11 cellular contexts compared by ENCODE assay signal in the genomic region with DNA sequence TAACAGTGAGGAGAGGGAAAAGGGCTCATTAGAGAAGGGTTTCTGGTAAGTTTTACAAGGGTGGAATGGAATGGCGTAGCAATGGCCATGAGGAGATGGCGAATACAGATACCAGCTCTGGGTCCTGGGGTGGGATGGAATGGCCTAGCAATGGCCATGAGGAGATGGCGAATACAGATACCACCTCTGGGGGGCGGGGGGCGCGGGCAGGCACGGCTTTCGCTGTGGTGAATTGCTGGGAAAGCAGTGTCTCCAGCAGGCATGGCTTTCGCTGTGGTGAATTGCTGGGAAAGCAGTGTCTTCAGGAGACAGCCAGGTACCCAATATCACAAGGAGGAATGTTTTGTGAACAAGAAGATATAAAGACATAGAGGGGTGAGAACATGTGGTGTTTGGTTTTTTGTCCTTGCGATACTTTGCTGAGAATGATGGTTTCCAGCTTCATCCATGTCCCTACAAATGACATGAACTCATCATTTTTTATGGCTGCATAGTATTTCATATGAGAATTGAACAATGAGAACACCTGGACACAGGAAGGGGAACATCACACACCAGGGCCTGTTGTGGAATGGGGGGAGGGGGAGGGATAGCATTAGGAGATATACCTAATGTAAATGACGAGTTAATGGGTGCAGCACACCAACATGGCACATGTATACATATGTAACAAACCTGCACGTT. TPM values are rescaled to one million over a fixed set of nuclear protein-coding genes. Genes with fewer than 3 reads are reported as not detected.
DNase-seq lines count a peak whose midpoint lies in the region; ATAC-seq and TF ChIP-seq lines count a peak whose summit lies in the region.
"Not testable (repeated sequence)": the region's sequence is repeated elsewhere in the genome, so short reads cannot be mapped to it uniquely, and the experiment has no call there.
"Had no signal": no experiment of that assay in that cellular context is flagged by ENCODE, and none has a peak within 500 bp of the region (broad histone marks: within the 10 kb centered on the region; RNA-seq: fewer than 3 reads in every experiment).

No MANE protein-coding gene starts in this region.

- H2BK5ac ChIP-seq in H9 (ENCODE audit: insufficient read length, low read length), result not testable (repeated sequence)

- peaks cover 4 to 20% (median 8%) of the 10 kb centered on the region in 4 donors for H3K4me1 Mint-ChIP-seq in CD4-positive, CD25-positive, alpha-beta regulatory T cell
- not testable (repeated sequence) for H3K4me1 Mint-ChIP-seq in H9; activated naive CD8-positive, alpha-beta T cell treated with anti-CD3 and anti-CD28 coated beads for 36 hours; endodermal cell
- H3K4me1 Mint-ChIP-seq in T-helper 17 cell, result peaks cover 23% of the 10 kb centered on the region
- peaks cover 18% of the 10 kb centered on the region for H3K4me1 Mint-ChIP-seq in activated T-cell treated with anti-CD3 and anti-CD28 coated beads, Interleukin-2, amount 50 U/mL, for 72 hours (ENCODE audit: low read depth)
- H3K4me1 Mint-ChIP-seq in natural killer cell treated with Interleukin-12 subunit alpha and Interleukin-12 subunit beta and Interleukin-15 and Interleukin-18, amount 100 ng/mL, for 72 hours (ENCODE audit: low read depth in 2 of 2), result peaks cover 9 to 12% of the 10 kb centered on the region in 2 donors
- peaks cover 20% of the 10 kb centered on the region for H3K4me1 Mint-ChIP-seq in stimulated activated effector memory CD8-positive, alpha-beta T cell treated with anti-CD3 and anti-CD28 coated beads, Interleukin-12 subunit alpha, Interleukin-12 subunit beta, amount 100 ng/mL, for 72 hours

- not testable (repeated sequence) for H4K8ac ChIP-seq in H9 (replicated peaks; ENCODE audit: insufficient read length, low read depth, low read length)

- H3K14ac ChIP-seq in H9 (ENCODE audit: insufficient read depth, low read length), result not testable (repeated sequence)

- H4K91ac ChIP-seq in H9 (ENCODE audit: insufficient read length, low read depth, low read length), result not testable (repeated sequence)

- H3K4me3 Mint-ChIP-seq in CD4-positive, CD25-positive, alpha-beta regulatory T cell, result peak overlapping the region; percentile 17 to 89 (median 38)
- H3K4me3 Mint-ChIP-seq in H9 (peak overlapping the region; percentile 11 to 47; a peak in 2 of 5 replicates), T-helper 17 cell (peak overlapping the region; percentile 21), endodermal cell (peak overlapping the region; percentile 79)
- H3K4me3 Mint-ChIP-seq in activated T-cell treated with anti-CD3 and anti-CD28 coated beads, Interleukin-2, amount 50 U/mL, for 72 hours, result peak overlapping the region; percentile 21 to 39
- peak overlapping the region; percentile 25 for H3K4me3 Mint-ChIP-seq in activated naive CD8-positive, alpha-beta T cell treated with anti-CD3 and anti-CD28 coated beads for 36 hours
- peak overlapping the region; percentile 80 for H3K4me3 Mint-ChIP-seq in natural killer cell treated with Interleukin-12 subunit alpha and Interleukin-12 subunit beta and Interleukin-15 and Interleukin-18, amount 100 ng/mL, for 72 hours
- H3K4me3 Mint-ChIP-seq in stimulated activated effector memory CD8-positive, alpha-beta T cell treated with anti-CD3 and anti-CD28 coated beads, Interleukin-12 subunit alpha, Interleukin-12 subunit beta, amount 100 ng/mL, for 72 hours, result peak overlapping the region; percentile 84

- not testable (repeated sequence) for H3K56ac ChIP-seq in H9 (ENCODE audit: insufficient read length, low read depth, low read length)

- ATAC-seq in CD4-positive, CD25-positive, alpha-beta regulatory T cell (ENCODE audit: low read depth in 2 of 2); T-helper 17 cell; activated T-cell treated with anti-CD3 and anti-CD28 coated beads, Interleukin-2, amount 50 U/mL, for 72 hours (replicated peaks in 1 of 2); natural killer cell treated with Interleukin-12 subunit alpha and Interleukin-12 subunit beta and Interleukin-15 and Interleukin-18, amount 100 ng/mL, for 72 hours; stimulated activated effector memory CD8-positive, alpha-beta T cell treated with anti-CD3 and anti-CD28 coated beads, Interleukin-12 subunit alpha, Interleukin-12 subunit beta, amount 100 ng/mL, for 72 hours: not testable (repeated sequence)

- not testable (repeated sequence) for H2BK12ac ChIP-seq in H9 (ENCODE audit: insufficient read length, low read depth, low read length)

- H3K27me3 Mint-ChIP-seq in CD4-positive, CD25-positive, alpha-beta regulatory T cell; H9 (ENCODE audit: low read depth); T-helper 17 cell; activated T-cell treated with anti-CD3 and anti-CD28 coated beads, Interleukin-2, amount 50 U/mL, for 72 hours (ENCODE audit: low read depth); activated naive CD8-positive, alpha-beta T cell treated with anti-CD3 and anti-CD28 coated beads for 36 hours; endodermal cell (ENCODE audit: insufficient read depth); natural killer cell treated with Interleukin-12 subunit alpha and Interleukin-12 subunit beta and Interleukin-15 and Interleukin-18, amount 100 ng/mL, for 72 hours: not testable (repeated sequence)

- H4K5ac ChIP-seq in H9 (ENCODE audit: insufficient read length, low read depth, low read length), result not testable (repeated sequence)

- not testable (repeated sequence) for H3K9ac ChIP-seq in H9 (ENCODE audit: extremely low read depth, insufficient read length, low read length); endodermal cell (ENCODE audit: extremely low read depth, low read length, poor library complexity, severe bottlenecking)

- not testable (repeated sequence) for H2AFZ ChIP-seq in H9 (ENCODE audit: low read length)

- H2BK20ac ChIP-seq in H9 (ENCODE audit: low read depth, low read length, poor library complexity, severe bottlenecking), result not testable (repeated sequence)

- H3K4me1 ChIP-seq in CD4-positive, CD25-positive, alpha-beta regulatory T cell (ENCODE audit: control insufficient read depth, insufficient read depth, low read length, poor library complexity, severe bottlenecking), result peaks cover 10% of the 10 kb centered on the region
- H3K4me1 ChIP-seq in H9 (ENCODE audit: insufficient read depth, low read length); endodermal cell (ENCODE audit: control insufficient read depth, insufficient read depth, low read length): not testable (repeated sequence)

- H2BK15ac ChIP-seq in H9 (ENCODE audit: low read depth, low read length), result not testable (repeated sequence)

- H3K79me2 ChIP-seq in H9 (ENCODE audit: insufficient read depth, low read length), result not testable (repeated sequence)

- not testable (repeated sequence) for H3K27ac ChIP-seq in CD4-positive, CD25-positive, alpha-beta regulatory T cell (ENCODE audit: insufficient read depth, low read length, poor library complexity, severe bottlenecking); H9 (ENCODE audit: insufficient read length, low read depth, low read length); endodermal cell (ENCODE audit: low read depth, low read length)

- H3K36me3 Mint-ChIP-seq in CD4-positive, CD25-positive, alpha-beta regulatory T cell; H9 (ENCODE audit: insufficient read depth in 1 of 3, low read depth in 3 of 3); T-helper 17 cell (ENCODE audit: low read depth); activated T-cell treated with anti-CD3 and anti-CD28 coated beads, Interleukin-2, amount 50 U/mL, for 72 hours (ENCODE audit: insufficient read depth in 2 of 2); endodermal cell (ENCODE audit: low read depth); natural killer cell treated with Interleukin-12 subunit alpha and Interleukin-12 subunit beta and Interleukin-15 and Interleukin-18, amount 100 ng/mL, for 72 hours; stimulated activated effector memory CD8-positive, alpha-beta T cell treated with anti-CD3 and anti-CD28 coated beads, Interleukin-12 subunit alpha, Interleukin-12 subunit beta, amount 100 ng/mL, for 72 hours: not testable (repeated sequence)
- peaks cover 18% of the 10 kb centered on the region for H3K36me3 Mint-ChIP-seq in activated naive CD8-positive, alpha-beta T cell treated with anti-CD3 and anti-CD28 coated beads for 36 hours

- H3K23ac ChIP-seq in H9 (ENCODE audit: insufficient read length, low read depth, low read length), result not testable (repeated sequence)

- H4K20me1 ChIP-seq in H9 (ENCODE audit: control insufficient read depth, insufficient read depth, insufficient read length), result not testable (repeated sequence)

- H3K79me1 ChIP-seq in H9 (ENCODE audit: insufficient read depth, low read depth, low read length, poor library complexity, severe bottlenecking), result not testable (repeated sequence)

- not testable (repeated sequence) for DNase-seq in CD4-positive, CD25-positive, alpha-beta regulatory T cell; H9; T-helper 17 cell; activated T-cell treated with anti-CD3 and anti-CD28 coated beads, Interleukin-2, amount 50 U/mL, for 72 hours; activated naive CD8-positive, alpha-beta T cell treated with anti-CD3 and anti-CD28 coated beads for 36 hours; endodermal cell; natural killer cell treated with Interleukin-12 subunit alpha and Interleukin-12 subunit beta and Interleukin-15 and Interleukin-18, amount 100 ng/mL, for 72 hours (ENCODE audit: low spot score); stimulated activated effector memory CD8-positive, alpha-beta T cell treated with anti-CD3 and anti-CD28 coated beads, Interleukin-12 subunit alpha, Interleukin-12 subunit beta, amount 100 ng/mL, for 72 hours (ENCODE audit: low spot score in 2 of 2)

- WGBS in H9 (ENCODE audit: extremely low coverage, insufficient read length, low lambda C conversion rate), result no CpG with 5 or more reads among the region's 12 CpGs
- 93 to 98% methylated on average over 3 to 10 of the region's 12 CpGs for WGBS in endodermal cell (ENCODE audit: insufficient coverage in 1 of 2, insufficient read length in 1 of 2), 2 experiments

- H2BK120ac ChIP-seq in H9 (ENCODE audit: low read depth, low read length, poor library complexity, severe bottlenecking), result not testable (repeated sequence)

- not testable (repeated sequence) for H3K27me3 ChIP-seq in CD4-positive, CD25-positive, alpha-beta regulatory T cell (ENCODE audit: control insufficient read depth, insufficient read depth, low read length); H9 (ENCODE audit: insufficient read depth, low read length); endodermal cell (ENCODE audit: control insufficient read depth, insufficient read depth, low read length, poor library complexity, severe bottlenecking)

- not testable (repeated sequence) for H3K4ac ChIP-seq in H9 (ENCODE audit: low read depth, low read length)

- H3K23me2 ChIP-seq in H9 (ENCODE audit: insufficient read length, low read depth, low read length, poor library complexity, severe bottlenecking), result not testable (repeated sequence)

- not testable (repeated sequence) for H3K18ac ChIP-seq in H9 (ENCODE audit: insufficient read length, low read depth, low read length)

- H3K4me3 ChIP-seq in CD4-positive, CD25-positive, alpha-beta regulatory T cell (ENCODE audit: low read depth, low read length); endodermal cell (ENCODE audit: low read length): not testable (repeated sequence)

- H3K9me3 ChIP-seq in CD4-positive, CD25-positive, alpha-beta regulatory T cell (ENCODE audit: control insufficient read depth in 2 of 2, low read length in 2 of 2); H9 (ENCODE audit: control insufficient read depth, low read depth, low read length); T-helper 17 cell (ENCODE audit: control insufficient read depth, low read length, poor library complexity, severe bottlenecking); endodermal cell (ENCODE audit: control insufficient read depth, low read length): not testable (repeated sequence)

- H2AK5ac ChIP-seq in H9 (ENCODE audit: insufficient read length, low read length), result not testable (repeated sequence)

- not testable (repeated sequence) for H3T11ph ChIP-seq in H9 (ENCODE audit: low read length)

- not testable (repeated sequence) for H3K9me3 Mint-ChIP-seq in CD4-positive, CD25-positive, alpha-beta regulatory T cell; H9; activated T-cell treated with anti-CD3 and anti-CD28 coated beads, Interleukin-2, amount 50 U/mL, for 72 hours; activated naive CD8-positive, alpha-beta T cell treated with anti-CD3 and anti-CD28 coated beads for 36 hours; endodermal cell; natural killer cell treated with Interleukin-12 subunit alpha and Interleukin-12 subunit beta and Interleukin-15 and Interleukin-18, amount 100 ng/mL, for 72 hours; stimulated activated effector memory CD8-positive, alpha-beta T cell treated with anti-CD3 and anti-CD28 coated beads, Interleukin-12 subunit alpha, Interleukin-12 subunit beta, amount 100 ng/mL, for 72 hours

- peak overlapping the region; percentile 23 to 82 (median 70) for H3K27ac Mint-ChIP-seq in CD4-positive, CD25-positive, alpha-beta regulatory T cell
- H3K27ac Mint-ChIP-seq in H9; T-helper 17 cell; activated T-cell treated with anti-CD3 and anti-CD28 coated beads, Interleukin-2, amount 50 U/mL, for 72 hours; activated naive CD8-positive, alpha-beta T cell treated with anti-CD3 and anti-CD28 coated beads for 36 hours; endodermal cell; natural killer cell treated with Interleukin-12 subunit alpha and Interleukin-12 subunit beta and Interleukin-15 and Interleukin-18, amount 100 ng/mL, for 72 hours; stimulated activated effector memory CD8-positive, alpha-beta T cell treated with anti-CD3 and anti-CD28 coated beads, Interleukin-12 subunit alpha, Interleukin-12 subunit beta, amount 100 ng/mL, for 72 hours: not testable (repeated sequence)

- not testable (repeated sequence) for TF ChIP-seq CTCF in H9 (conservative IDR thresholded peaks at IDR 0.05); endodermal cell (conservative IDR thresholded peaks at IDR 0.05)

- H3K36me3 ChIP-seq in CD4-positive, CD25-positive, alpha-beta regulatory T cell (ENCODE audit: control insufficient read depth, insufficient read depth, low read length), result not testable (repeated sequence)
- peaks cover 38% of the 10 kb centered on the region for H3K36me3 ChIP-seq in endodermal cell (ENCODE audit: control insufficient read depth, insufficient read depth, low read length)

- H3K4me2 ChIP-seq in H9 (ENCODE audit: insufficient read depth, insufficient read length, low read length), result not testable (repeated sequence)

RNA-seq across cellular contexts. Expression of gene CC2D2B, which starts 1.7 kb away (rescaled TPM):
- total RNA-seq in CD4-positive, CD25-positive, alpha-beta regulatory T cell, result 3.1 TPM
- under 1 TPM in 1 of 4 donors, not detected in 3; 0.63 TPM for polyA plus RNA-seq in CD4-positive, CD25-positive, alpha-beta regulatory T cell
- total RNA-seq in H9 (2021), result 0.59 and 0.72 TPM in 2 replicates
- total RNA-seq in T-helper 17 cell, result under 1 TPM; 0.17 to 0.55 TPM
- under 1 TPM in 1 of 2 donors, not detected in 1; 0.22 TPM for total RNA-seq in activated T-cell treated with anti-CD3 and anti-CD28 coated beads, Interleukin-2, amount 50 U/mL, for 72 hours
- total RNA-seq in activated naive CD8-positive, alpha-beta T cell treated with anti-CD3 and anti-CD28 coated beads for 36 hours, result not detected
- total RNA-seq in endodermal cell, result 1 to 10 TPM in 1 of 2 donors, under 1 TPM in 1; 0.33 to 1.4 TPM
- polyA plus RNA-seq in endodermal cell (2013, experiment 1 of 2), result 0.21 TPM
- polyA plus RNA-seq in endodermal cell (2013, experiment 2 of 2), result not detected
- 1 to 10 TPM in 1 of 2 donors, under 1 TPM in 1; 0.57 to 1.2 TPM for total RNA-seq in natural killer cell treated with Interleukin-12 subunit alpha and Interleukin-12 subunit beta and Interleukin-15 and Interleukin-18, amount 100 ng/mL, for 72 hours
- total RNA-seq: G401, NCI-H460 had no signal
- polyA plus RNA-seq: BJ had no signal

Comparison
In these comparisons a context has a peak if more than half of its experiments do, and no peak if none do; other contexts are left out.
1. H3K4me3 Mint-ChIP-seq: peak in every context shown above with its lines; median percentile 84 in stimulated activated effector memory CD8-positive, alpha-beta T cell treated with anti-CD3 and anti-CD28 coated beads, Interleukin-12 subunit alpha, Interleukin-12 subunit beta, amount 100 ng/mL, for 72 hours; 80 in natural killer cell treated with Interleukin-12 subunit alpha and Interleukin-12 subunit beta and Interleukin-15 and Interleukin-18, amount 100 ng/mL, for 72 hours; 79 in endodermal cell; 38 in CD4-positive, CD25-positive, alpha-beta regulatory T cell; 30 in activated T-cell treated with anti-CD3 and anti-CD28 coated beads, Interleukin-2, amount 50 U/mL, for 72 hours; 29 in H9; 25 in activated naive CD8-positive, alpha-beta T cell treated with anti-CD3 and anti-CD28 coated beads for 36 hours; 21 in T-helper 17 cell.